In the genomic region with DNA sequence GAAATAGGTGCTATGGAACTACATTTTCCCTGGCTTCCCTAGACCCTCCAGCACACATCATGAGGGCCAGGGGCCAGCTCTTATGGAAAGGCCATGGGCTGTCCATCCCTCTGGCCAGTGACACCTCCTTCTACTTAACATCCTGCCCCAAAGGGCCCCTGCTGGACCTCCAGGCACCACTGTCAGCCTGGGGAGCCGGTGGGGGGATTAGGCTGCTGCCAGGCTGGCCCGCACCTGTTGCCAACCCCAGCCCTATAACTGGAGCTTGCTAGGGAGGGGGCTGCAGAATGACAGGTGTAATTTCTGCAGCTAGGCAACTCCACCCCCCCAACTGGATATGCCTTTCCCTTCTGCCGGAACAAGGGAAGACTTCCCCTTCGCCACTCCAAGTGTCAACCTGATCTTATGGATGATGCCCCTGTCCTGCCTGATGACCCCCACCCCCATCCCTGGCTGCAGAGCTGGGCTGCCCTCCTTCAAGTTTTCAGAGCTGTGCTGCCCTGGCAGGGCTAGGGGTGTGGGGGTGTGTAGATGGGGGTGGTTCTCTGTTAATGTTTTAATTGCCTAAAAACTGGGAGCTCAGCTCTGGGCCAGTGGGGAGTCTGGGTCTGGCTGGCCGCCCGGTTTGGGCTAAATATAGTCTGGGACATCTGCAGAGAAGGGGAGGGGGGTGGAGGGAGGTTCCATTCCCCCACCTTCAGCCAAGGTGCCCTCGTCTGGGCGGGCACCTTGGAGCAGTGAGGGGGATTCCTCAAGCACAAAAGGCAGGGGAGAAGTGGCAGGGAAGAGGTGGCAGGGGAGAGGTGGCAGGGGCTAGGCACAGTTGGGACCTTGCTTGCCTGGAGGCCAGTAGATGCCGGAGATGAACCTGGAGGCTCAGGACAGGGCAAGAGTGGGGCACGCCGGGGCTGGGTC, we compare ENCODE assay signal across 8 cellular contexts. TPM values are rescaled to one million over a fixed set of nuclear protein-coding genes. Genes with fewer than 3 reads are reported as not detected.
DNase-seq lines count a peak whose midpoint lies in the region; ATAC-seq and TF ChIP-seq lines count a peak whose summit lies in the region.

No MANE protein-coding gene starts in this region.

- H3K9ac ChIP-seq in mucosa of rectum (ENCODE audit: low read depth in 1 of 2, low read length in 2 of 2), result peak overlapping the region; percentile 25 to 76

- TF ChIP-seq CTCF in AG04449 (IDR thresholded peaks at IDR 0.05; ENCODE audit: insufficient read depth, low read length, missing control alignments) (no peak), breast epithelium (IDR thresholded peaks at IDR 0.05) (no peak)

- intact Hi-C loops in breast epithelium (cut with DNase I; ENCODE audit: low total_unique reads), result no loop called here

- DNase-seq in AG04449 (ENCODE audit: low read depth, low spot score) (no peak), breast epithelium (ENCODE audit: low spot score in 2 of 2) (no peak), occipital lobe (lab: John Stamatoyannopoulos, UW) (no peak), DMS53 treated with DMSO at 0.1 percent for 48 hours (lab: John Stamatoyannopoulos, UW; ENCODE audit: unreplicated experiment) (no peak), NAMALWA (ENCODE audit: low spot score) (no peak)
- no peak for DNase-seq in Jurkat, Clone E6-1 (ENCODE audit: low read depth, low spot score)

- H3K27me3 ChIP-seq in breast epithelium (no peaks in the 10 kb centered on the region), mucosa of rectum (ENCODE audit: control insufficient read depth in 2 of 2, insufficient read depth in 2 of 2, low read length in 2 of 2) (no peaks in the 10 kb centered on the region)

- no peaks in the 10 kb centered on the region for H3K36me3 ChIP-seq in breast epithelium
- no peaks in the 10 kb centered on the region for H3K36me3 ChIP-seq in mucosa of rectum (ENCODE audit: control insufficient read depth in 2 of 2, insufficient read depth in 2 of 2, low read length in 2 of 2)

- no peak for TF ChIP-seq POLR2A in breast epithelium (IDR thresholded peaks at IDR 0.05)

- POLR2A ChIA-PET in AG04449 (lab: Yijun Ruan, JAX), result interaction anchor here (0.7 to 1.2 kb wide), 3 partner anchors 9 to 200 kb away, joined by 3 to 4 read pairs (median 3); partner anchors contain the start of gene CASC3

- H3K9me3 ChIP-seq in breast epithelium (no peaks in the 10 kb centered on the region), mucosa of rectum (ENCODE audit: control insufficient read depth in 2 of 2, low read length in 2 of 2) (no peaks in the 10 kb centered on the region)

- H3K27ac ChIP-seq in breast epithelium, result peak overlapping the region; percentile 94 to 97
- peak overlapping the region; percentile 71 to 84 for H3K27ac ChIP-seq in mucosa of rectum (ENCODE audit: low read depth in 2 of 2, low read length in 2 of 2)

- peaks cover 45 to 66% of the 10 kb centered on the region in 2 donors for H3K4me1 ChIP-seq in breast epithelium
- H3K4me1 ChIP-seq in mucosa of rectum (ENCODE audit: control insufficient read depth in 2 of 2, insufficient read depth in 2 of 2, low read length in 2 of 2), result peaks cover 70 to 84% of the 10 kb centered on the region in 2 donors

- no peak for ATAC-seq in HG02798 (IDR thresholded peaks at IDR 0.05; ENCODE audit: poor library complexity, unreplicated experiment)

- CTCF ChIA-PET in AG04449 (lab: Yijun Ruan, JAX), result interaction anchor here (0.5 to 3.8 kb wide), 3 partner anchors 15 to 47 kb away, joined by 3 to 22 read pairs (median 4); no protein-coding TSS in a partner anchor

- H3K4me3 ChIP-seq in AG04449 (ENCODE audit: low read depth, low read length) (peak overlapping the region; percentile 92), breast epithelium (peak overlapping the region; percentile 36 to 96 (median 86)), mucosa of rectum (ENCODE audit: low read length in 2 of 2) (peak overlapping the region; percentile 51 to 76)
- H3K4me3 ChIP-seq in Jurkat, Clone E6-1 (ENCODE audit: low read length), result peak overlapping the region; percentile 37

RNA-seq across cellular contexts. Expression of gene RARA, which starts 12.8 kb away (rescaled TPM):
- polyA plus RNA-seq in Jurkat, Clone E6-1 (2012; ENCODE audit: insufficient read depth, insufficient read length), result 11.8 TPM
- total RNA-seq in breast epithelium, result 10 to 100 TPM; 14.2 to 31.2 (median 25.2) TPM
- total RNA-seq in occipital lobe, result 7.2 TPM

RNA-seq across cellular contexts. Expression of gene CDC6, which starts 34.1 kb away (rescaled TPM):
- polyA plus RNA-seq in Jurkat, Clone E6-1 (2012; ENCODE audit: insufficient read depth, insufficient read length), result 105 TPM
- total RNA-seq in breast epithelium, result under 1 TPM; 0.29 to 0.98 (median 0.80) TPM
- total RNA-seq in occipital lobe, result 1.6 TPM

RNA-seq across cellular contexts. Expression of gene GJD3, which starts 42.8 kb away (rescaled TPM):
- not detected for polyA plus RNA-seq in Jurkat, Clone E6-1 (2012; ENCODE audit: insufficient read depth, insufficient read length)
- not detected for total RNA-seq in breast epithelium
- total RNA-seq in occipital lobe, result 0.31 TPM

Comparison
In these comparisons a context has a peak if more than half of its experiments do, and no peak if none do; other contexts are left out.
1. H3K4me3 ChIP-seq: peak in every context shown above with its lines; median percentile 92 in AG04449; 86 in breast epithelium; 64 in mucosa of rectum; 37 in Jurkat, Clone E6-1.